In the genomic region with DNA sequence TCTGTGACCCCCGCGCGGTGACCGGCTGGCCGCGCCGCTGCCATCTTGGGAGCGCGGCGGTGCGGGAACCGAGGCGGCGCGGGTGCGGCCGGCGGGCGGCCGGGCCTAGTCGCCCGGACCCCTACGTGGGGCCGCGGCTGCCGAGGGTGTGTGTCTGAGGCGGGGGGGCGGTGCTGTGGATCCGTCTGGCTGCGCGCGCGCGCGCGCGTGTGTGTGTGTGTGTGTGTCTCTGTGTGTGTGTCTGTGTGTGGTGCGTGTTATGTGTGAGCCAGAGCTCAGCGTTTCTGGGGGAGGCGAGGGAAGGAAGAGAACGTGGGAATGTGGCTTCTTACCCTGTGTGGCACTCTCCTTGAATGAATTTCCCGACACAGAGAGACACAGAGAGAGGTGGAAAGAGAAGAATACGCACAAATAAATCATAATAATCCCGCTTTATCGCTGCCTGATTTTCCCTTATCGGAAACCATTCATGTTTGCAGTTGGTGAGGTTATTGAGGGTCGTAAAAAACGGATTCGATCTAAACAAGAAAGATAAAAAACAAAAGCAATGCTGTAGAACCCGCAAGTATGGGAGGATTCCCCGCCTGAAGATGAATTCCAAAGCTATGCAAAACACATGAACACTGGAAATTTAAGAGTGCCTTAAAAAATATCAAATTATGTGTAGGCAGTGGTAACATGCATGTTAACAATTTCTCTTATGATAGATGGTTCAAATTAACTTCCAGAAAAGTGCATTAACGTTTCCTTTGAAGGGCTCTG, we compare ENCODE assay signal across 10 cellular contexts. TPM values are rescaled to one million over a fixed set of nuclear protein-coding genes. Genes with fewer than 3 reads are reported as not detected.
DNase-seq lines count a peak whose midpoint lies in the region; ATAC-seq and TF ChIP-seq lines count a peak whose summit lies in the region.
"Had no signal": no experiment of that assay in that cellular context is flagged by ENCODE, and none has a peak within 500 bp of the region (broad histone marks: within the 10 kb centered on the region; RNA-seq: fewer than 3 reads in every experiment).

No MANE protein-coding gene starts in this region.

- no peak for TF ChIP-seq RAD21 in SK-N-SH (IDR thresholded peaks at IDR 0.05; ENCODE audit: low read length)

- H3K27ac ChIP-seq in SK-N-SH (ENCODE audit: low read depth in 2 of 2, low read length in 1 of 2): peak overlapping the region; percentile 27 to 67; a peak in 3 of 4 replicates
- H3K27ac ChIP-seq in angular gyrus (ENCODE audit: low read depth, low read length): peak overlapping the region; percentile 72
- no peak overlapping the region for H3K27ac ChIP-seq in iPS-20b (ENCODE audit: low read length)
- peak overlapping the region in 1 of 4 donors; percentile 68 for H3K27ac ChIP-seq in sigmoid colon
- H3K27ac ChIP-seq: ovary had no signal

- H4K20me1 ChIP-seq in SK-N-SH (ENCODE audit: insufficient read depth): peaks cover 4% of the 10 kb centered on the region; the same call in 1 of the 2 replicates

- H3K4me2 ChIP-seq in SK-N-SH: peak overlapping the region; percentile 50

- ATAC-seq in SK-N-SH treated with all-trans-retinoic acid at 6 μM for 48 hours: no peak
- no peak for ATAC-seq in GM18909 (IDR thresholded peaks at IDR 0.05; ENCODE audit: poor library complexity, unreplicated experiment)

- H3K79me2 ChIP-seq in SK-N-SH (ENCODE audit: insufficient read depth): peaks cover 80% of the 10 kb centered on the region

- H3K4me1 ChIP-seq in SK-N-SH (ENCODE audit: control insufficient read depth in 1 of 2, insufficient read depth in 2 of 2, low read depth in 1 of 2, low read length in 1 of 2) (peaks cover 0 to 24% of the 10 kb centered on the region in 2 experiments; a peak in 3 of 4 replicates), iPS-20b (ENCODE audit: insufficient read depth, low read length) (no peaks in the 10 kb centered on the region), sigmoid colon (peaks cover 0 to 13% (median 9%) of the 10 kb centered on the region in 4 donors)

- H3K27me3 ChIP-seq in SK-N-SH (ENCODE audit: insufficient read depth): no peaks in the 10 kb centered on the region
- H3K27me3 ChIP-seq in iPS-20b (ENCODE audit: insufficient read depth, low read length): peaks cover 95% of the 10 kb centered on the region
- peaks cover 0 to 52% (median 31%) of the 10 kb centered on the region in 3 donors for H3K27me3 ChIP-seq in sigmoid colon
- H3K27me3 ChIP-seq: ovary had no signal

- H3K9me3 ChIP-seq in SK-N-SH (no peaks in the 10 kb centered on the region), iPS-20b (ENCODE audit: insufficient read depth, low read depth, low read length) (no peaks in the 10 kb centered on the region; the same call in 1 of the 2 replicates), sigmoid colon (no peaks in the 10 kb centered on the region)
- H3K9me3 ChIP-seq: ovary had no signal

- TF ChIP-seq EP300 in SK-N-SH (IDR thresholded peaks at IDR 0.05; ENCODE audit: borderline replicate concordance in 1 of 2, low read depth in 1 of 2, low read length in 1 of 2) (no peak), sigmoid colon (IDR thresholded peaks at IDR 0.05) (no peak)

- H3K9me2 ChIP-seq in SK-N-SH: no peaks in the 10 kb centered on the region

- H3K9ac ChIP-seq in SK-N-SH (peak overlapping the region; percentile 22; the same call in 1 of the 2 replicates), iPS-20b (ENCODE audit: low read depth, low read length) (no peak overlapping the region)

- CTCF ChIA-PET in SK-N-SH (lab: Yijun Ruan, JAX): interaction anchor here (1.1 to 4.3 kb wide), 4 partner anchors 12 to 212 kb away, joined by 3 to 32 read pairs (median 15); no protein-coding TSS in a partner anchor

- TF ChIP-seq CTCF in SK-N-SH (IDR thresholded peaks at IDR 0.05) (no peak), sigmoid colon (IDR thresholded peaks at IDR 0.05) (no peak)

- H2AFZ ChIP-seq in SK-N-SH (ENCODE audit: low read depth): no peak overlapping the region

- H3K4me3 ChIP-seq in SK-N-SH (ENCODE audit: low read depth in 2 of 2, low read length in 1 of 2) (peak overlapping the region; percentile 34 to 87; a peak in 3 of 4 replicates), iPS-20b (ENCODE audit: low read length) (peak overlapping the region; percentile 51), sigmoid colon (peak overlapping the region in 2 of 4 donors; percentile 10 to 20)
- H3K4me3 ChIP-seq: ovary had no signal

- POLR2A ChIA-PET in SK-N-SH (lab: Yijun Ruan, JAX): interaction anchor here (0.6 to 2.1 kb wide), 3 partner anchors 9 to 33 kb away, joined by 3 to 5 read pairs (median 3); no protein-coding TSS in a partner anchor

- TF ChIP-seq POLR2A in sigmoid colon (IDR thresholded peaks at IDR 0.05): no peak

- WGBS in SK-N-SH (ENCODE audit: low lambda C conversion rate): 72% methylated on average over 15 of the region's 52 CpGs
- 27 to 34% methylated on average over 52 of the region's 52 CpGs for WGBS in sigmoid colon, 2 donors

- peaks cover 15 to 32% of the 10 kb centered on the region in 2 experiments for H3K36me3 ChIP-seq in SK-N-SH (replicated peaks in 1 of 2; ENCODE audit: control insufficient read depth in 1 of 2, insufficient read depth in 2 of 2, low read length in 1 of 2)
- H3K36me3 ChIP-seq in iPS-20b (ENCODE audit: insufficient read depth, low read depth, low read length): no peaks in the 10 kb centered on the region
- H3K36me3 ChIP-seq in sigmoid colon: no peaks in the 10 kb centered on the region
- H3K36me3 ChIP-seq: ovary had no signal

- intact Hi-C loops in sigmoid colon (cut with DNase I): loop anchor here (10.0 kb wide), 1 partner anchor 526 kb away; a partner anchor contains a TSS

- peak; percentile 51 for DNase-seq in SK-N-SH
- DNase-seq in sigmoid colon: peak; percentile 67
- no peak for DNase-seq in NAMALWA (ENCODE audit: low spot score)
- no peak for DNase-seq in NCI-H524 (lab: John Stamatoyannopoulos, UW)
- DNase-seq: Karpas-422 had no signal

- peaks cover 9% of the 10 kb centered on the region for H3F3A ChIP-seq in SK-N-SH (replicated peaks; ENCODE audit: insufficient read depth)

TF ChIP-seq in SK-N-SH, 30 proteins besides CTCF, POLR2A, EP300 and RAD21 (continues in another document):
- TF ChIP-seq NRF1 (IDR thresholded peaks at IDR 0.05; ENCODE audit: low read depth, low read length) (no peak), GABPA (IDR thresholded peaks at IDR 0.05; ENCODE audit: low read depth) (no peak), RXRA (IDR thresholded peaks at IDR 0.05; ENCODE audit: borderline replicate concordance, low read depth) (no peak), USF1 (IDR thresholded peaks at IDR 0.05; ENCODE audit: borderline replicate concordance, low read depth) (no peak), YY1 (IDR thresholded peaks at IDR 0.05; ENCODE audit: low read depth) (no peak), POLR2AphosphoS5 (IDR thresholded peaks at IDR 0.05; ENCODE audit: low read depth, low read length) (no peak), MEF2A (IDR thresholded peaks at IDR 0.05; ENCODE audit: borderline replicate concordance, low read depth) (no peak)

TF ChIP-seq in SK-N-SH treated with all-trans-retinoic acid at 6 μM for 48 hours, 23 proteins besides CTCF, POLR2A, EP300 and RAD21:
- TF ChIP-seq TOX (CRISPR knock-in tag; IDR thresholded peaks at IDR 0.05; ENCODE audit: borderline replicate concordance) (no peak), TCF4 (CRISPR knock-in tag; IDR thresholded peaks at IDR 0.05; ENCODE audit: borderline replicate concordance) (no peak), BACH2 (CRISPR knock-in tag; IDR thresholded peaks at IDR 0.05; ENCODE audit: borderline replicate concordance) (no peak), ZC3H10 (CRISPR knock-in tag; IDR thresholded peaks at IDR 0.05) (no peak), ISL1 (CRISPR knock-in tag; IDR thresholded peaks at IDR 0.05) (no peak), CSDC2 (CRISPR knock-in tag; IDR thresholded peaks at IDR 0.05) (no peak), CSRNP3 (CRISPR knock-in tag; IDR thresholded peaks at IDR 0.05) (no peak), SNAI2 (CRISPR knock-in tag; IDR thresholded peaks at IDR 0.05) (no peak)

RNA-seq across cellular contexts. Expression of gene NR2F1, which starts 5.7 kb away (rescaled TPM):
- polyA plus RNA-seq in SK-N-SH (2012; rRNA removed): 40.0 and 47.1 TPM in 2 replicates
- polyA plus RNA-seq in SK-N-SH (2012; cell fraction: cytosol; rRNA removed): 24.5 and 41.7 TPM in 2 replicates
- polyA plus RNA-seq in SK-N-SH (2012; cell fraction: nucleus; rRNA removed): 82.7 and 105 TPM in 2 replicates
- total RNA-seq in sigmoid colon: 10 to 100 TPM; 16.3 to 24.1 (median 17.5) TPM
- polyA plus RNA-seq in sigmoid colon: 1 to 10 TPM; 1.4 to 8.4 (median 7.6) TPM

RNA-seq across cellular contexts. Expression of gene NR2F1-AS1, which starts 7.7 kb away (rescaled TPM):
- 7.4 and 8.3 TPM in 2 replicates for polyA plus RNA-seq in SK-N-SH (2012; rRNA removed)
- polyA plus RNA-seq in SK-N-SH (2012; cell fraction: cytosol; rRNA removed): 9.3 and 13.1 TPM in 2 replicates
- polyA plus RNA-seq in SK-N-SH (2012; cell fraction: nucleus; rRNA removed): 12.3 TPM in 2 replicates
- 10 to 100 TPM in 1 of 4 donors, 1 to 10 TPM in 3; 6.7 to 15.2 (median 9.1) TPM for total RNA-seq in sigmoid colon
- polyA plus RNA-seq in sigmoid colon: 1 to 10 TPM; 1.4 to 9.0 (median 3.2) TPM

Comparison
In these comparisons a context has a peak if more than half of its experiments do, and no peak if none do; other contexts are left out.
1. DNase-seq: peak in SK-N-SH (single experiment) and sigmoid colon (single experiment); none in NAMALWA (single experiment) and NCI-H524 (0 of 2).